ENCODE assay signal across 15 cellular contexts in genomic region chr15:57555270-57555669, GRCh38. TPM values are rescaled to one million over a fixed set of nuclear protein-coding genes. Genes with fewer than 3 reads are reported as not detected.
DNase-seq lines count a peak whose midpoint lies in the region; ATAC-seq and TF ChIP-seq lines count a peak whose summit lies in the region.
"Had no signal": no experiment of that assay in that cellular context is flagged by ENCODE, and none has a peak within 500 bp of the region (broad histone marks: within the 10 kb centered on the region; RNA-seq: fewer than 3 reads in every experiment).

No MANE protein-coding gene starts in this region.

- POLR2A ChIA-PET in activated CD8-positive, alpha-beta T cell treated with anti-CD3 and anti-CD28 coated beads, Interleukin-2, amount 10 ng/mL, durations not matched to agents 7 days and 5 days (lab: Charles Lee), result interaction anchor here (0.5 kb wide), 1 partner anchor 79 kb away, joined by 3 read pairs; no protein-coding TSS in a partner anchor

- TF ChIP-seq CTCF in endodermal cell (conservative IDR thresholded peaks at IDR 0.05) (no peak), nephron progenitor cell (IDR thresholded peaks at IDR 0.05) (no peak)

- H3K36me3 ChIP-seq in endodermal cell (ENCODE audit: control insufficient read depth, insufficient read depth, low read length) (peaks cover 26% of the 10 kb centered on the region), H7 (replicated peaks; ENCODE audit: control insufficient read depth, insufficient read depth, low read length) (no peaks in the 10 kb centered on the region; the same call in 1 of the 2 replicates)

- H3K27ac Mint-ChIP-seq in endodermal cell (peak overlapping the region; percentile 84), nephron progenitor cell (peak overlapping the region; percentile 81)
- H3K27ac Mint-ChIP-seq in activated CD8-positive, alpha-beta T cell treated with anti-CD3 and anti-CD28 coated beads, Interleukin-2, amount 10 ng/mL, durations not matched to agents 7 days and 5 days, result no peak overlapping the region
- H3K27ac Mint-ChIP-seq: activated T-cell treated with anti-CD3 and anti-CD28 coated beads, Interleukin-2, amount 50 U/mL, for 72 hours; naive thymus-derived CD8-positive, alpha-beta T cell had no signal

- peaks cover 27% of the 10 kb centered on the region for H3K4me1 ChIP-seq in endodermal cell (ENCODE audit: control insufficient read depth, insufficient read depth, low read length)

- 82 to 99% methylated on average over 3 of the region's 3 CpGs for WGBS in endodermal cell (ENCODE audit: insufficient coverage in 1 of 2, insufficient read length in 1 of 2), 2 experiments

- CTCF ChIA-PET in activated CD8-positive, alpha-beta T cell treated with anti-CD3 and anti-CD28 coated beads, Interleukin-2, amount 10 ng/mL, durations not matched to agents 7 days and 5 days (lab: Charles Lee), result interaction anchor here (1.3 to 1.5 kb wide), 2 partner anchors 13 to 28 kb away, joined by 3 to 4 read pairs; no protein-coding TSS in a partner anchor

- H3K9me3 ChIP-seq in endodermal cell (ENCODE audit: control insufficient read depth, low read length), result no peaks in the 10 kb centered on the region

- H3K27me3 ChIP-seq in endodermal cell (ENCODE audit: control insufficient read depth, insufficient read depth, low read length, poor library complexity, severe bottlenecking), result no peaks in the 10 kb centered on the region
- H3K27me3 ChIP-seq in H7 (ENCODE audit: control insufficient read depth, insufficient read depth, low read length), result no peaks in the 10 kb centered on the region

- H3K4me3 Mint-ChIP-seq in endodermal cell (no peak overlapping the region), nephron progenitor cell (peak overlapping the region; percentile 11)
- no peak overlapping the region for H3K4me3 Mint-ChIP-seq in activated CD8-positive, alpha-beta T cell treated with anti-CD3 and anti-CD28 coated beads, Interleukin-2, amount 10 ng/mL, durations not matched to agents 7 days and 5 days
- H3K4me3 Mint-ChIP-seq: activated T-cell treated with anti-CD3 and anti-CD28 coated beads, Interleukin-2, amount 50 U/mL, for 72 hours; naive thymus-derived CD8-positive, alpha-beta T cell had no signal

- no peak overlapping the region for H3K4me3 ChIP-seq in endodermal cell (ENCODE audit: low read length)
- H3K4me3 ChIP-seq in H7 (ENCODE audit: insufficient read depth, low read depth, low read length), result no peak overlapping the region
- H3K4me3 ChIP-seq: GM12878 had no signal

- peaks cover 39% of the 10 kb centered on the region for H3K4me1 Mint-ChIP-seq in endodermal cell
- peaks cover 54% of the 10 kb centered on the region for H3K4me1 Mint-ChIP-seq in nephron progenitor cell
- peaks cover 2% of the 10 kb centered on the region for H3K4me1 Mint-ChIP-seq in activated CD8-positive, alpha-beta T cell treated with anti-CD3 and anti-CD28 coated beads, Interleukin-2, amount 10 ng/mL, durations not matched to agents 7 days and 5 days (ENCODE audit: low read depth)
- H3K4me1 Mint-ChIP-seq: naive thymus-derived CD8-positive, alpha-beta T cell had no signal

- ATAC-seq in GM21717 (IDR thresholded peaks at IDR 0.05; ENCODE audit: unreplicated experiment), result no peak
- no peak for ATAC-seq in activated CD8-positive, alpha-beta T cell treated with anti-CD3 and anti-CD28 coated beads, Interleukin-2, amount 10 ng/mL, durations not matched to agents 7 days and 5 days
- ATAC-seq in GM21528 (IDR thresholded peaks at IDR 0.05; ENCODE audit: low FRiP score, unreplicated experiment), result no peak
- ATAC-seq: activated T-cell treated with anti-CD3 and anti-CD28 coated beads, Interleukin-2, amount 50 U/mL, for 72 hours; GM12878; naive thymus-derived CD8-positive, alpha-beta T cell had no signal

- no peak overlapping the region for H3K27ac ChIP-seq in endodermal cell (ENCODE audit: low read depth, low read length)

- H3K36me3 Mint-ChIP-seq in endodermal cell (ENCODE audit: low read depth), result peaks cover 51% of the 10 kb centered on the region
- no peaks in the 10 kb centered on the region for H3K36me3 Mint-ChIP-seq in nephron progenitor cell (ENCODE audit: low read depth)
- H3K36me3 Mint-ChIP-seq in activated CD8-positive, alpha-beta T cell treated with anti-CD3 and anti-CD28 coated beads, Interleukin-2, amount 10 ng/mL, durations not matched to agents 7 days and 5 days (ENCODE audit: low read depth), result no peaks in the 10 kb centered on the region
- H3K36me3 Mint-ChIP-seq: naive thymus-derived CD8-positive, alpha-beta T cell had no signal

- H3K9me3 Mint-ChIP-seq in endodermal cell (no peaks in the 10 kb centered on the region), nephron progenitor cell (no peaks in the 10 kb centered on the region)
- no peaks in the 10 kb centered on the region for H3K9me3 Mint-ChIP-seq in activated CD8-positive, alpha-beta T cell treated with anti-CD3 and anti-CD28 coated beads, Interleukin-2, amount 10 ng/mL, durations not matched to agents 7 days and 5 days (ENCODE audit: insufficient read depth)
- H3K9me3 Mint-ChIP-seq: naive thymus-derived CD8-positive, alpha-beta T cell had no signal

- H3K9ac ChIP-seq in endodermal cell (ENCODE audit: extremely low read depth, low read length, poor library complexity, severe bottlenecking), result no peak overlapping the region

- peak; percentile 18 for DNase-seq in AG08395 (ENCODE audit: low spot score)
- peak; percentile 23 to 29 for DNase-seq in NCI-H526 (lab: John Stamatoyannopoulos, UW)
- no peak for DNase-seq in endodermal cell
- DNase-seq in nephron progenitor cell, result no peak
- DNase-seq in activated CD8-positive, alpha-beta T cell treated with anti-CD3 and anti-CD28 coated beads, Interleukin-2, amount 10 ng/mL, durations not matched to agents 7 days and 5 days, result no peak
- no peak for DNase-seq in H7
- DNase-seq: activated CD4-positive, alpha-beta T cell treated with anti-CD3 and anti-CD28 coated beads for 1 hour; activated T-cell treated with anti-CD3 and anti-CD28 coated beads, Interleukin-2, amount 50 U/mL, for 72 hours; DMS79; erythroblast; naive thymus-derived CD8-positive, alpha-beta T cell had no signal

- H3K27me3 Mint-ChIP-seq in endodermal cell (ENCODE audit: insufficient read depth), result no peaks in the 10 kb centered on the region
- peaks cover 11% of the 10 kb centered on the region for H3K27me3 Mint-ChIP-seq in nephron progenitor cell (ENCODE audit: low read depth, poor library complexity)
- peaks cover 5% of the 10 kb centered on the region for H3K27me3 Mint-ChIP-seq in activated CD8-positive, alpha-beta T cell treated with anti-CD3 and anti-CD28 coated beads, Interleukin-2, amount 10 ng/mL, durations not matched to agents 7 days and 5 days (ENCODE audit: low read depth)

RNA-seq across cellular contexts. Expression of gene MYZAP, which starts 36.4 kb away (rescaled TPM):
- total RNA-seq in endodermal cell, result under 1 TPM; 0.22 to 0.33 TPM
- polyA plus RNA-seq in endodermal cell (2013, experiment 1 of 2), result 0.78 TPM
- 0.58 TPM for polyA plus RNA-seq in endodermal cell (2013, experiment 2 of 2)
- not detected for total RNA-seq in activated CD8-positive, alpha-beta T cell treated with anti-CD3 and anti-CD28 coated beads, Interleukin-2, amount 10 ng/mL, durations not matched to agents 7 days and 5 days
- 0.35 and 0.81 TPM in 2 replicates for total RNA-seq in H7 (2014; rRNA removed; shearing (Covaris generic))
- total RNA-seq: GM12878; naive thymus-derived CD8-positive, alpha-beta T cell; NCI-H460 had no signal
- polyA plus RNA-seq: GM12878 had no signal

Comparison
In these comparisons a context has a peak if more than half of its experiments do, and no peak if none do; other contexts are left out.
1. DNase-seq: peak in AG08395 (single experiment) and NCI-H526 (2 of 2); none in endodermal cell (single experiment), nephron progenitor cell (single experiment), activated CD8-positive, alpha-beta T cell treated with anti-CD3 and anti-CD28 coated beads, Interleukin-2, amount 10 ng/mL, durations not matched to agents 7 days and 5 days (single experiment) and H7 (single experiment).